ENCODE assay signal across 25 cellular contexts in genomic region chr4:189506080-189506479, GRCh38.
"Had no signal": no experiment of that assay in that cellular context is flagged by ENCODE, and none has a peak within 500 bp of the region (broad histone marks: within the 10 kb centered on the region; RNA-seq: fewer than 3 reads in every experiment).

No MANE protein-coding gene starts in this region.

- H3K36me3 ChIP-seq: stomach, suprapubic skin, thoracic aorta, thyroid gland, tibial artery, tibial nerve, transverse colon, upper lobe of left lung, upper lobe of right lung, uterus, vagina had no signal

- ATAC-seq: stimulated activated naive B cell treated with anti-CD40 and anti-IgM and Interleukin-4, amounts not matched to agents 10 μg/mL and 1 μg/mL and 100 μg/mL, for 72 hours; stimulated activated naive CD8-positive, alpha-beta T cell treated with anti-CD3 and anti-CD28 coated beads, Interleukin-15, amount 100 ng/mL, for 72 hours; stimulated activated naive CD8-positive, alpha-beta T cell treated with anti-CD3 and anti-CD28 coated beads, Interleukin-15, Interleukin-2, amounts not matched to agents 100 U/mL and 50 U/mL, for 24 hours had no signal

- H3K9me3 ChIP-seq: stomach, suprapubic skin, testis, thoracic aorta, thyroid gland, tibial artery, tibial nerve, transverse colon, upper lobe of left lung, upper lobe of right lung, uterus, vagina had no signal

- DNase-seq: stimulated activated CD4-positive, alpha-beta T cell treated with anti-CD3 and anti-CD28 coated beads, Interleukin-2, amount 100 ng/mL, for 48 hours; stimulated activated CD4-positive, alpha-beta T cell treated with anti-CD3 and anti-CD28 coated beads, Interleukin-4, amount 100 ng/mL, for 1 hour; stimulated activated CD4-positive, alpha-beta T cell treated with anti-CD3 and anti-CD28 coated beads, Interleukin-4, amount 100 ng/mL, for 24 hours; stimulated activated CD4-positive, alpha-beta T cell treated with anti-CD3 and anti-CD28 coated beads, Interleukin-4, amount 100 ng/mL, for 4 hours; stimulated activated CD8-positive, alpha-beta memory T cell treated with anti-CD3 and anti-CD28 coated beads, Interleukin-4, amount 100 ng/mL, for 48 hours; stimulated activated naive B cell treated with anti-CD40 and anti-IgM and Interleukin-4, amounts not matched to agents 10 μg/mL and 1 μg/mL and 100 μg/mL, for 72 hours; stimulated activated naive CD4-positive, alpha-beta T cell; stimulated activated naive CD4-positive, alpha-beta T cell treated with Interleukin-2 at 50 U/mL for 16 hours; stimulated activated naive CD8-positive, alpha-beta T cell treated with anti-CD3 and anti-CD28 coated beads, Interleukin-15, amount 100 ng/mL, for 72 hours; stimulated activated naive CD8-positive, alpha-beta T cell treated with anti-CD3 and anti-CD28 coated beads, Interleukin-15, Interleukin-2, amounts not matched to agents 100 U/mL and 50 U/mL, for 24 hours; stomach; substantia nigra; testis; thyroid gland; tibial artery; transverse colon; trophoblast cell; upper lobe of left lung; upper lobe of right lung; uterus had no signal

- H3K27me3 ChIP-seq: stomach, suprapubic skin, testis, thyroid gland, tibial artery, tibial nerve, transverse colon, upper lobe of left lung, upper lobe of right lung, uterus, vagina had no signal

- FAIRE-seq: urothelium cell line had no signal

- H3K27ac ChIP-seq: stomach, suprapubic skin, testis, thoracic aorta, thyroid gland, tibial artery, tibial nerve, transverse colon, upper lobe of left lung, upper lobe of right lung, uterus, vagina had no signal

- H3K4me1 ChIP-seq: stomach, suprapubic skin, testis, thyroid gland, tibial artery, tibial nerve, transverse colon, upper lobe of left lung, upper lobe of right lung, uterus, vagina had no signal

- H3K4me3 ChIP-seq: stomach, suprapubic skin, testis, thoracic aorta, thyroid gland, tibial artery, tibial nerve, transverse colon, upper lobe of left lung, upper lobe of right lung, uterus, vagina had no signal
